8 cellular contexts compared by ENCODE assay signal in genomic region chr13:99200433-99201167, GRCh38. TPM values are rescaled to one million over a fixed set of nuclear protein-coding genes. Genes with fewer than 3 reads are reported as not detected.
A peak's percentile ranks its signal among the peaks of the same experiment; 100 is the strongest.
DNase-seq lines count a peak whose midpoint lies in the region; ATAC-seq lines count a peak whose summit lies in the region.

Gene UBAC2, plus strand, starts transcription at chr13:99200854. Its CDS starts 55 bp downstream, at chr13:99200909.

- CTCF ChIA-PET in activated CD8-positive, alpha-beta memory T cell treated with anti-CD3 and anti-CD28 coated beads for 36 hours (lab: Charles Lee): interaction anchor here (0.6 to 1.8 kb wide), 9 partner anchors 18 to 237 kb away, joined by 3 to 6 read pairs (median 4); partner anchors contain the start of gene GPR18

- H3K9ac ChIP-seq in mesenchymal stem cell (ENCODE audit: low read length): peak within 1 kb of the TSS; percentile 98

- H3K4me3 ChIP-seq in effector memory CD4-positive, alpha-beta T cell (ENCODE audit: insufficient read depth, low read depth, low read length, poor library complexity, severe bottlenecking): peak within 1 kb of the TSS; percentile 99
- peak within 1 kb of the TSS; percentile 91 to 95 for H3K4me3 ChIP-seq in mesenchymal stem cell (ENCODE audit: insufficient read depth in 1 of 2, low read depth in 1 of 2, low read length in 2 of 2)

- H4K8ac ChIP-seq in mesenchymal stem cell (ENCODE audit: low read length): peak within 1 kb of the TSS; percentile 99

- POLR2A ChIA-PET in activated CD8-positive, alpha-beta memory T cell treated with anti-CD3 and anti-CD28 coated beads for 36 hours (lab: Charles Lee): interaction anchor here (0.5 to 2.3 kb wide), 18 partner anchors 14 to 249 kb away, joined by 3 to 27 read pairs (median 4); partner anchors contain the start of gene GPR18

- H3K18ac ChIP-seq in mesenchymal stem cell (ENCODE audit: low read depth in 1 of 2, low read length in 2 of 2): peak within 1 kb of the TSS; percentile 94

- H3K36me3 ChIP-seq in effector memory CD4-positive, alpha-beta T cell (ENCODE audit: control insufficient read depth, insufficient read depth, low read length): no peaks in the 10 kb centered on the region
- no peaks in the 10 kb centered on the region for H3K36me3 ChIP-seq in mesenchymal stem cell (ENCODE audit: control insufficient read depth in 1 of 2, insufficient read depth in 2 of 2, low read depth in 1 of 2, low read length in 2 of 2)

- H3K23ac ChIP-seq in mesenchymal stem cell (ENCODE audit: low read length in 2 of 2): peak within 1 kb of the TSS in 1 of 2 experiments; percentile 84

- H3K4me1 ChIP-seq in effector memory CD4-positive, alpha-beta T cell (ENCODE audit: control insufficient read depth, insufficient read depth, low read length, poor library complexity, severe bottlenecking): peaks cover 38% of the 10 kb centered on the region
- H3K4me1 ChIP-seq in mesenchymal stem cell (ENCODE audit: control insufficient read depth, insufficient read depth, low read depth, low read length): peaks cover 7% of the 10 kb centered on the region

- peak within 1 kb of the TSS; percentile 74 for H2BK5ac ChIP-seq in mesenchymal stem cell (ENCODE audit: low read depth, low read length, poor library complexity, severe bottlenecking)

- H3K27me3 ChIP-seq in effector memory CD4-positive, alpha-beta T cell (replicated peaks; ENCODE audit: control insufficient read depth, insufficient read depth, low read length, poor library complexity, severe bottlenecking): no peaks in the 10 kb centered on the region
- H3K27me3 ChIP-seq in mesenchymal stem cell (ENCODE audit: control insufficient read depth in 1 of 2, insufficient read depth in 1 of 2, low read length in 2 of 2): no peaks in the 10 kb centered on the region

- peak within 1 kb of the TSS; percentile 88 for H4K91ac ChIP-seq in mesenchymal stem cell (ENCODE audit: low read length)

- peak within 1 kb of the TSS; percentile 82 for H2BK15ac ChIP-seq in mesenchymal stem cell (ENCODE audit: low read depth, poor library complexity, severe bottlenecking)

- ATAC-seq in GM19468 (IDR thresholded peaks at IDR 0.05; ENCODE audit: extremely low read depth, unreplicated experiment): peak; percentile 72

- H2AFZ ChIP-seq in mesenchymal stem cell (ENCODE audit: low read depth, low read length): peak within 1 kb of the TSS; percentile 96

- peak within 1 kb of the TSS; percentile 90 to 98 for H3K4ac ChIP-seq in mesenchymal stem cell (ENCODE audit: low read depth in 1 of 2, low read length in 2 of 2)

- peak within 1 kb of the TSS; percentile 97 for H3K27ac ChIP-seq in effector memory CD4-positive, alpha-beta T cell (ENCODE audit: insufficient read depth, low read length, poor library complexity, severe bottlenecking)
- peak within 1 kb of the TSS; percentile 84 for H3K27ac ChIP-seq in mesenchymal stem cell (ENCODE audit: low read length, poor library complexity, severe bottlenecking)

- H2AK5ac ChIP-seq in mesenchymal stem cell (ENCODE audit: low read length, severe bottlenecking): peak within 1 kb of the TSS; percentile 49

- no peaks in the 10 kb centered on the region for H3K9me3 ChIP-seq in effector memory CD4-positive, alpha-beta T cell (ENCODE audit: control insufficient read depth, low read length)
- no peaks in the 10 kb centered on the region for H3K9me3 ChIP-seq in mesenchymal stem cell (ENCODE audit: control insufficient read depth, low read length)

- peak within 1 kb of the TSS; percentile 86 for H2BK120ac ChIP-seq in mesenchymal stem cell (ENCODE audit: low read depth, low read length)

- peak within 1 kb of the TSS in 1 of 2 experiments; percentile 47 for H2BK12ac ChIP-seq in mesenchymal stem cell (ENCODE audit: low read length in 2 of 2)

- under 1% methylated on average over 75 of the region's 76 CpGs for WGBS in mesenchymal stem cell

- peaks cover 22% of the 10 kb centered on the region for H3K79me1 ChIP-seq in mesenchymal stem cell (replicated peaks; ENCODE audit: low read length, poor library complexity, severe bottlenecking)

- H3K4me2 ChIP-seq in mesenchymal stem cell (ENCODE audit: low read length, poor library complexity, severe bottlenecking): peak within 1 kb of the TSS; percentile 80

- peak; percentile 100 for DNase-seq in COLO668 (lab: John Stamatoyannopoulos, UW; ENCODE audit: unreplicated experiment)
- peak; percentile 45 for DNase-seq in HS-5 (ENCODE audit: low read depth)
- peak; percentile 95 for DNase-seq in NK-92 treated with Interleukin-12 subunit alpha and Interleukin-12 subunit beta, amount 100 ng/mL, for 24 hours (lab: John Stamatoyannopoulos, UW)
- peak; percentile 95 to 96 (median 95) for DNase-seq in effector memory CD4-positive, alpha-beta T cell
- peak; percentile 92 for DNase-seq in mesenchymal stem cell
- peak; percentile 97 for DNase-seq in stimulated activated CD8-positive, alpha-beta memory T cell treated with anti-CD3 and anti-CD28 coated beads, Interleukin-12 subunit alpha, Interleukin-12 subunit beta, amount 100 ng/mL, for 4 hours (ENCODE audit: low read depth)

- H3K14ac ChIP-seq in mesenchymal stem cell (ENCODE audit: low read length in 2 of 2): peak within 1 kb of the TSS; percentile 51 to 99

RNA-seq across cellular contexts. Expression of gene UBAC2, which starts in this region (rescaled TPM):
- 10 to 100 TPM; 61.6 to 62.4 TPM for total RNA-seq in activated CD8-positive, alpha-beta memory T cell treated with anti-CD3 and anti-CD28 coated beads for 36 hours
- 41.9 TPM for polyA plus RNA-seq in mesenchymal stem cell (2013, experiment 1 of 2)
- polyA plus RNA-seq in mesenchymal stem cell (2013, experiment 2 of 2): 42.1 TPM

Comparison
In these comparisons a context has a peak if more than half of its experiments do, and no peak if none do; other contexts are left out.
1. Peak in every context shown above with its lines: DNase-seq, ATAC-seq, H3K4me3 ChIP-seq and H3K27ac ChIP-seq.
2. DNase-seq: peak in every context shown above with its lines; median percentile 100 in COLO668; 97 in stimulated activated CD8-positive, alpha-beta memory T cell treated with anti-CD3 and anti-CD28 coated beads, Interleukin-12 subunit alpha, Interleukin-12 subunit beta, amount 100 ng/mL, for 4 hours; 95 in NK-92 treated with Interleukin-12 subunit alpha and Interleukin-12 subunit beta, amount 100 ng/mL, for 24 hours; 95 in effector memory CD4-positive, alpha-beta T cell; 92 in mesenchymal stem cell; 45 in HS-5.